15 cellular contexts compared by ENCODE assay signal in genomic region chr20:36613974-36614373, GRCh38. TPM values are rescaled to one million over a fixed set of nuclear protein-coding genes. Genes with fewer than 3 reads are reported as not detected.
DNase-seq lines count a peak whose midpoint lies in the region; ATAC-seq, FAIRE-seq and TF ChIP-seq lines count a peak whose summit lies in the region.
"Had no signal": no experiment of that assay in that cellular context is flagged by ENCODE, and none has a peak within 500 bp of the region (broad histone marks: within the 10 kb centered on the region; RNA-seq: fewer than 3 reads in every experiment).

No MANE protein-coding gene starts in this region.

- 17 to 43% (median 39%) methylated on average over 3 of the region's 3 CpGs for WGBS in stomach, 5 donors

- intact Hi-C loops in stomach (cut with DNase I; ENCODE audit: low total_unique reads), result no loop called here

- no peak for FAIRE-seq in GM19239 (lab: Jason Lieb, UNC)

- H3K4me3 ChIP-seq in stomach, result no peak overlapping the region
- H3K4me3 ChIP-seq: HAP-1, skin epidermis had no signal

- H3K4me1 ChIP-seq in stomach, result peaks cover 7 to 21% (median 16%) of the 10 kb centered on the region in 4 donors
- H3K4me1 ChIP-seq: HAP-1 had no signal

- peak overlapping the region; percentile 48 for H3K27ac Mint-ChIP-seq in activated T-cell treated with anti-CD3 and anti-CD28 coated beads, Interleukin-2, amount 50 U/mL, for 72 hours

- peak overlapping the region in 1 of 5 donors; percentile 53 for H3K27ac ChIP-seq in stomach

- H3K9me3 Mint-ChIP-seq in activated T-cell treated with anti-CD3 and anti-CD28 coated beads, Interleukin-2, amount 50 U/mL, for 72 hours, result no peaks in the 10 kb centered on the region

- no peak overlapping the region for H3K4me3 Mint-ChIP-seq in activated T-cell treated with anti-CD3 and anti-CD28 coated beads, Interleukin-2, amount 50 U/mL, for 72 hours

- H3K36me3 ChIP-seq in stomach, result peaks cover 48 to 70% (median 67%) of the 10 kb centered on the region in 4 donors

- peaks cover 9 to 22% of the 10 kb centered on the region in 2 donors for H3K36me3 Mint-ChIP-seq in activated T-cell treated with anti-CD3 and anti-CD28 coated beads, Interleukin-2, amount 50 U/mL, for 72 hours (ENCODE audit: insufficient read depth in 2 of 2)

- TF ChIP-seq POLR2A in stomach (IDR thresholded peaks at IDR 0.05), result no peak

- no peaks in the 10 kb centered on the region for H3K9me3 ChIP-seq in stomach
- H3K9me3 ChIP-seq: HAP-1 had no signal

- DNase-seq in activated T-cell treated with anti-CD3 and anti-CD28 coated beads, Interleukin-2, amount 50 U/mL, for 72 hours, result no peak
- DNase-seq in activated T-cell treated with anti-CD3 and anti-CD28 coated beads for 4 hours, result no peak
- peak; percentile 89 for DNase-seq in NCI-H2196 (lab: John Stamatoyannopoulos, UW; ENCODE audit: unreplicated experiment)
- peak; percentile 30 for DNase-seq in cerebellar cortex (ENCODE audit: low spot score)
- DNase-seq in stomach, result peak; percentile 77
- no peak for DNase-seq in GM19239 (ENCODE audit: insufficient read length, low spot score)
- no peak for DNase-seq in GM03348 (ENCODE audit: low spot score)
- no peak for DNase-seq in NCI-H748 treated with DMSO at 0.1 percent for 48 hours (lab: John Stamatoyannopoulos, UW)
- DNase-seq: anterior cingulate cortex, NCI-H1436 had no signal

- no peak for TF ChIP-seq EP300 in stomach (IDR thresholded peaks at IDR 0.05)

- no peaks in the 10 kb centered on the region for H3K27me3 Mint-ChIP-seq in activated T-cell treated with anti-CD3 and anti-CD28 coated beads, Interleukin-2, amount 50 U/mL, for 72 hours (ENCODE audit: low read depth)

- H3K4me1 Mint-ChIP-seq in activated T-cell treated with anti-CD3 and anti-CD28 coated beads, Interleukin-2, amount 50 U/mL, for 72 hours (ENCODE audit: low read depth), result no peaks in the 10 kb centered on the region

- no peak for TF ChIP-seq CTCF in stomach (IDR thresholded peaks at IDR 0.05)

- no peaks in the 10 kb centered on the region for H3K27me3 ChIP-seq in stomach

- no peak for ATAC-seq in activated T-cell treated with anti-CD3 and anti-CD28 coated beads, Interleukin-2, amount 50 U/mL, for 72 hours (replicated peaks in 1 of 2)
- ATAC-seq: Panc1 had no signal

RNA-seq across cellular contexts. Expression of gene RAB5IF, which starts 8.4 kb away (rescaled TPM):
- total RNA-seq in activated T-cell treated with anti-CD3 and anti-CD28 coated beads, Interleukin-2, amount 50 U/mL, for 72 hours, result 10 to 100 TPM; 78.2 to 88.3 TPM
- total RNA-seq in stomach, result 100 to 1,000 TPM in 2 of 5 donors, 10 to 100 TPM in 3; 35.0 to 136 (median 96.4) TPM
- 100 to 1,000 TPM in 1 of 3 donors, 10 to 100 TPM in 2; 76.8 to 113 (median 84.6) TPM for polyA plus RNA-seq in stomach

RNA-seq across cellular contexts. Expression of gene SLA2, which starts 32.0 kb away (rescaled TPM):
- 10 to 100 TPM; 44.9 to 56.6 TPM for total RNA-seq in activated T-cell treated with anti-CD3 and anti-CD28 coated beads, Interleukin-2, amount 50 U/mL, for 72 hours
- 1 to 10 TPM in 3 of 5 donors, not detected in 2; 1.3 to 8.7 (median 1.3) TPM for total RNA-seq in stomach
- polyA plus RNA-seq in stomach, result 1 to 10 TPM in 1 of 3 donors, under 1 TPM in 2; 0.25 to 2.7 (median 0.56) TPM
- total RNA-seq: Daoy had no signal
- polyA plus RNA-seq: AG04450 had no signal

RNA-seq across cellular contexts. Expression of gene TGIF2, which starts 40.6 kb away (rescaled TPM):
- 10 to 100 TPM; 47.3 to 58.4 TPM for total RNA-seq in activated T-cell treated with anti-CD3 and anti-CD28 coated beads, Interleukin-2, amount 50 U/mL, for 72 hours
- total RNA-seq in stomach, result 10 to 100 TPM in 4 of 5 donors, not detected in 1; 14.9 to 24.6 (median 18.7) TPM
- polyA plus RNA-seq in stomach, result 1 to 10 TPM; 4.6 to 5.2 (median 4.8) TPM

Comparison
In these comparisons a context has a peak if more than half of its experiments do, and no peak if none do; other contexts are left out.
1. DNase-seq: peak in NCI-H2196 (single experiment), cerebellar cortex (single experiment) and stomach (single experiment); none in activated T-cell treated with anti-CD3 and anti-CD28 coated beads, Interleukin-2, amount 50 U/mL, for 72 hours (0 of 2), activated T-cell treated with anti-CD3 and anti-CD28 coated beads for 4 hours (single experiment), GM19239 (single experiment), GM03348 (single experiment) and NCI-H748 treated with DMSO at 0.1 percent for 48 hours (single experiment).
2. RNA of gene SLA2, which starts 32.0 kb away (total RNA-seq): 44.9 to 56.6 TPM in activated T-cell treated with anti-CD3 and anti-CD28 coated beads, Interleukin-2, amount 50 U/mL, for 72 hours; 1.3 to 8.7 TPM in stomach; every median in the first group is over 4 times any median in the second.